Comparison of ENCODE assay signal across 8 cellular contexts in genomic region chr2:134119672-134120159, GRCh38.
A peak's percentile ranks its signal among the peaks of the same experiment; 100 is the strongest.
DNase-seq lines count a peak whose midpoint lies in the region; ATAC-seq, FAIRE-seq and TF ChIP-seq lines count a peak whose summit lies in the region.

No MANE protein-coding gene starts in this region.

- no peaks in the 10 kb centered on the region for H3K9me3 Mint-ChIP-seq in HFFc6
- no peaks in the 10 kb centered on the region for H3K9me3 Mint-ChIP-seq in activated naive CD8-positive, alpha-beta T cell treated with anti-CD3 and anti-CD28 coated beads for 36 hours

- no peak for FAIRE-seq in pancreas (lab: Jason Lieb, UNC)

- peak overlapping the region; percentile 87 for H3K27ac Mint-ChIP-seq in HFFc6
- H3K27ac Mint-ChIP-seq in activated naive CD8-positive, alpha-beta T cell treated with anti-CD3 and anti-CD28 coated beads for 36 hours, result peak overlapping the region; percentile 96

- TF ChIP-seq CTCF in GM10266 (IDR thresholded peaks at IDR 0.05; ENCODE audit: control insufficient read depth, insufficient read depth, low read depth, missing control alignments), result no peak
- no peak for TF ChIP-seq CTCF in HFFc6 (IDR thresholded peaks at IDR 0.05)
- TF ChIP-seq CTCF in pancreas (IDR thresholded peaks at IDR 0.05), result no peak
- TF ChIP-seq CTCF in tibial artery (IDR thresholded peaks at IDR 0.05), result no peak

- H3K27ac ChIP-seq in pancreas (peak overlapping the region in 3 of 4 donors; percentile 85 to 95 (median 92)), tibial artery (peak overlapping the region; percentile 93 to 95)

- no peaks in the 10 kb centered on the region for H3K36me3 Mint-ChIP-seq in HFFc6 (ENCODE audit: low read depth)
- peaks cover 2% of the 10 kb centered on the region for H3K36me3 Mint-ChIP-seq in activated naive CD8-positive, alpha-beta T cell treated with anti-CD3 and anti-CD28 coated beads for 36 hours

- peak; percentile 80 for ATAC-seq in Right ventricle myocardium inferior
- peak; percentile 78 to 89 (median 80) for ATAC-seq in pancreas

- H3K27me3 ChIP-seq in pancreas, result no peaks in the 10 kb centered on the region
- no peaks in the 10 kb centered on the region for H3K27me3 ChIP-seq in tibial artery

- H3K36me3 ChIP-seq in pancreas, result no peaks in the 10 kb centered on the region
- H3K36me3 ChIP-seq in tibial artery, result no peaks in the 10 kb centered on the region

- H3K9me3 ChIP-seq in pancreas (no peaks in the 10 kb centered on the region), tibial artery (no peaks in the 10 kb centered on the region)

- WGBS in pancreas, 2 donors, result 0% methylated on average over 40 to 45 of the region's 45 CpGs

- peaks cover 14 to 37% (median 27%) of the 10 kb centered on the region in 3 donors for H3K4me1 ChIP-seq in pancreas
- H3K4me1 ChIP-seq in tibial artery, result peaks cover 0 to 44% (median 25%) of the 10 kb centered on the region in 4 donors

- peak overlapping the region; percentile 91 for H3K4me3 Mint-ChIP-seq in HFFc6
- H3K4me3 Mint-ChIP-seq in activated naive CD8-positive, alpha-beta T cell treated with anti-CD3 and anti-CD28 coated beads for 36 hours, result peak overlapping the region; percentile 96

- no peaks in the 10 kb centered on the region for H3K27me3 Mint-ChIP-seq in HFFc6 (ENCODE audit: insufficient read depth)
- no peaks in the 10 kb centered on the region for H3K27me3 Mint-ChIP-seq in activated naive CD8-positive, alpha-beta T cell treated with anti-CD3 and anti-CD28 coated beads for 36 hours

- peak overlapping the region; percentile 81 to 99 (median 92) for H3K4me3 ChIP-seq in pancreas
- H3K4me3 ChIP-seq in tibial artery, result peak overlapping the region; percentile 79 to 91

- DNase-seq in GM10266 (ENCODE audit: extremely low spot score) (peak; percentile 92), HFFc6 (peak; percentile 93), NAMALWA (ENCODE audit: low spot score) (peak; percentile 90), SKM-1 (lab: John Stamatoyannopoulos, UW; ENCODE audit: unreplicated experiment) (peak; percentile 92), Right ventricle myocardium inferior (ENCODE audit: missing footprints) (peak; percentile 93), pancreas (peak; percentile 88 to 94 (median 91)), tibial artery (peak; percentile 87 to 95)
- peak; percentile 85 for DNase-seq in activated naive CD8-positive, alpha-beta T cell treated with anti-CD3 and anti-CD28 coated beads for 36 hours

- peaks cover 52% of the 10 kb centered on the region for H3K4me1 Mint-ChIP-seq in HFFc6 (ENCODE audit: low read depth)
- peaks cover 40% of the 10 kb centered on the region for H3K4me1 Mint-ChIP-seq in activated naive CD8-positive, alpha-beta T cell treated with anti-CD3 and anti-CD28 coated beads for 36 hours

- intact Hi-C loops in Right ventricle myocardium inferior (cut with DNase I) (loop anchor here (2.0 to 5.0 kb wide), 8 partner anchors 53 to 331 kb away; no protein-coding TSS in a partner anchor), pancreas (cut with DNase I) (loop anchor here in 2 of 3 donors (5.0 to 10.0 kb wide), 4 partner anchors 83 to 325 kb away; no protein-coding TSS in a partner anchor), tibial artery (cut with DNase I; ENCODE audit: low total_unique reads) (loop anchor here (5.0 to 10.0 kb wide), 2 partner anchors 65 to 293 kb away; no protein-coding TSS in a partner anchor)

Comparison
In these comparisons a context has a peak if more than half of its experiments do, and no peak if none do; other contexts are left out.
1. Peak in every context shown above with its lines: DNase-seq, ATAC-seq, H3K4me3 ChIP-seq and H3K27ac ChIP-seq.